10 cellular contexts compared by ENCODE assay signal in genomic region chr7:5824297-5824610, GRCh38. TPM values are rescaled to one million over a fixed set of nuclear protein-coding genes. Genes with fewer than 3 reads are reported as not detected.
DNase-seq lines count a peak whose midpoint lies in the region; ATAC-seq, FAIRE-seq and TF ChIP-seq lines count a peak whose summit lies in the region.
"Had no signal": no experiment of that assay in that cellular context is flagged by ENCODE, and none has a peak within 500 bp of the region (broad histone marks: within the 10 kb centered on the region; RNA-seq: fewer than 3 reads in every experiment).

No MANE protein-coding gene starts in this region.

- no peak overlapping the region for H3K4ac ChIP-seq in neuronal stem cell (ENCODE audit: low read length)

- H3K9me3 ChIP-seq in A549 (no peaks in the 10 kb centered on the region), neuronal stem cell (replicated peaks in 1 of 2; ENCODE audit: control insufficient read depth in 2 of 2, insufficient read depth in 1 of 2, low read depth in 1 of 2, low read length in 2 of 2) (no peaks in the 10 kb centered on the region)
- H3K9me3 ChIP-seq: MG63 had no signal

- no peak overlapping the region for H4K8ac ChIP-seq in neuronal stem cell (ENCODE audit: low read depth, low read length)

- no peak for TF ChIP-seq RAD21 in A549 (conservative IDR thresholded peaks at IDR 0.05 in 1 of 2, IDR thresholded peaks at IDR 0.05 in 1 of 2)

- no peak overlapping the region for H2BK12ac ChIP-seq in neuronal stem cell (ENCODE audit: low read length)

- ATAC-seq in A549 (peak in 1 of 2 experiments; percentile 4; a peak in 1 of 6 replicates), HG03280 (IDR thresholded peaks at IDR 0.05; ENCODE audit: unreplicated experiment) (no peak), HG02938 (IDR thresholded peaks at IDR 0.05; ENCODE audit: unreplicated experiment) (no peak)

- no peak overlapping the region; the same call in 2 of the 3 replicates for H3K4me3 ChIP-seq in A549
- H3K4me3 ChIP-seq in neuronal stem cell (ENCODE audit: low read length in 2 of 2), result no peak overlapping the region
- H3K4me3 ChIP-seq: MG63 had no signal

- DNase-seq in A549 (ENCODE audit: low read depth in 1 of 2, low spot score in 1 of 2) (no peak), T-helper 22 cell (ENCODE audit: low read depth) (peak; percentile 41), neuronal stem cell (ENCODE audit: low spot score) (no peak), KG1 (lab: John Stamatoyannopoulos, UW) (no peak), foreskin melanocyte (no peak)
- DNase-seq in activated naive CD4-positive, alpha-beta T cell treated with Interleukin-2 at 50 U/mL for 16 hours, result peak; percentile 58
- DNase-seq: MG63 had no signal

- peaks cover 1% of the 10 kb centered on the region for H3K79me1 ChIP-seq in neuronal stem cell (ENCODE audit: low read depth, low read length)

- no peak overlapping the region for H3K14ac ChIP-seq in neuronal stem cell (ENCODE audit: low read length)

- no peak overlapping the region for H3K9ac ChIP-seq in neuronal stem cell (ENCODE audit: low read depth, low read length, poor library complexity)

- H3K27ac ChIP-seq in A549 (no peak overlapping the region), neuronal stem cell (replicated peaks; ENCODE audit: low read length) (no peak overlapping the region)

- no peak for FAIRE-seq in A549 (lab: Jason Lieb, UNC)

- H2AK5ac ChIP-seq in neuronal stem cell (ENCODE audit: low read depth, low read length), result no peak overlapping the region

- TF ChIP-seq EP300 in A549 (IDR thresholded peaks at IDR 0.05), result no peak

- H2BK5ac ChIP-seq in neuronal stem cell (ENCODE audit: low read length), result no peak overlapping the region

- TF ChIP-seq POLR2A in A549 (IDR thresholded peaks at IDR 0.05; ENCODE audit: low read length), result no peak

- H2BK120ac ChIP-seq in neuronal stem cell (ENCODE audit: low read depth, low read length), result no peak overlapping the region

- H4K91ac ChIP-seq in neuronal stem cell (ENCODE audit: low read depth, low read length, poor library complexity), result no peak overlapping the region

- no peak overlapping the region for H3K23ac ChIP-seq in neuronal stem cell (ENCODE audit: low read depth, low read length, poor library complexity)

- no peak overlapping the region for H2BK15ac ChIP-seq in neuronal stem cell (ENCODE audit: low read length)

- TF ChIP-seq CTCF in A549 (IDR thresholded peaks at IDR 0.05), result no peak

- no peaks in the 10 kb centered on the region for H3K36me3 ChIP-seq in neuronal stem cell (replicated peaks in 1 of 2; ENCODE audit: control insufficient read depth in 2 of 2, insufficient read depth in 2 of 2, low read length in 2 of 2)
- H3K36me3 ChIP-seq: MG63 had no signal

- POLR2A ChIA-PET in A549 (lab: Yijun Ruan, JAX), result no interaction called here

- CTCF ChIA-PET in A549 (lab: Yijun Ruan, JAX), result no interaction called here

- no peak overlapping the region for H3K18ac ChIP-seq in neuronal stem cell (ENCODE audit: low read length)

- WGBS in A549 (ENCODE audit: missing lambda C conversion rate), result 85% methylated on average over 5 of the region's 5 CpGs
- WGBS in neuronal stem cell (ENCODE audit: extremely low coverage in 2 of 2, insufficient read length in 2 of 2, insufficient replicate concordance in 1 of 2), 2 donors, result no CpG with 5 or more reads among the region's 5 CpGs

- peak overlapping the region; percentile 89 for H3K4me2 ChIP-seq in A549
- no peak overlapping the region for H3K4me2 ChIP-seq in neuronal stem cell (ENCODE audit: insufficient read depth, low read length, poor library complexity, severe bottlenecking)

- H3K27me3 ChIP-seq in neuronal stem cell (ENCODE audit: control insufficient read depth in 3 of 3, insufficient read depth in 3 of 3, low read depth in 1 of 3, low read length in 3 of 3), result no peaks in the 10 kb centered on the region
- H3K27me3 ChIP-seq: MG63 had no signal

- peak overlapping the region; percentile 98 for H2AFZ ChIP-seq in neuronal stem cell (ENCODE audit: low read length)

- H3K4me1 ChIP-seq in A549 (peaks cover 4% of the 10 kb centered on the region; the same call in 1 of the 3 replicates), neuronal stem cell (ENCODE audit: control insufficient read depth in 2 of 2, insufficient read depth in 1 of 2, low read depth in 1 of 2, low read length in 2 of 2) (peaks cover 0 to 2% of the 10 kb centered on the region in 2 donors)

TF ChIP-seq in A549, 52 proteins besides CTCF, POLR2A, EP300 and RAD21 (continues in another document):
- TF ChIP-seq MAX (IDR thresholded peaks at IDR 0.05) (no peak), REST (IDR thresholded peaks at IDR 0.05) (no peak), NFE2L2 (conservative IDR thresholded peaks at IDR 0.05; ENCODE audit: low read length) (no peak), HOXA7 (CRISPR knock-in tag; IDR thresholded peaks at IDR 0.05) (no peak), JUNB (IDR thresholded peaks at IDR 0.05) (no peak), PHF8 (IDR thresholded peaks at IDR 0.05; ENCODE audit: borderline replicate concordance, low read depth) (no peak), SMC3 (IDR thresholded peaks at IDR 0.05) (no peak), RNF2 (IDR thresholded peaks at IDR 0.05; ENCODE audit: borderline replicate concordance, low read depth) (no peak), GATA3 (IDR thresholded peaks at IDR 0.05; ENCODE audit: borderline replicate concordance) (no peak), FOXS1 (CRISPR knock-in tag; IDR thresholded peaks at IDR 0.05) (no peak), HOXB5 (CRISPR knock-in tag; IDR thresholded peaks at IDR 0.05) (no peak), POLR2AphosphoS2 (conservative IDR thresholded peaks at IDR 0.05; ENCODE audit: low read length) (no peak), JUN (IDR thresholded peaks at IDR 0.05) (no peak), HOXB13 (CRISPR knock-in tag; IDR thresholded peaks at IDR 0.05; ENCODE audit: low read depth) (no peak), TFCP2L1 (CRISPR knock-in tag; IDR thresholded peaks at IDR 0.05) (no peak), SREBF2 (IDR thresholded peaks at IDR 0.05) (no peak), E2F6 (IDR thresholded peaks at IDR 0.05; ENCODE audit: borderline replicate concordance, low read depth) (no peak), ZC3H11A (IDR thresholded peaks at IDR 0.05) (no peak)

RNA-seq across cellular contexts. Expression of gene RNF216, which starts 42.8 kb away (rescaled TPM):
- polyA plus RNA-seq in A549 (2011; rRNA removed), result 32.3 and 32.8 TPM in 2 replicates
- 14.7 and 17.8 TPM in 2 replicates for polyA plus RNA-seq in A549 (2012; cell fraction: cytosol; rRNA removed)
- 30.8 and 34.8 TPM in 2 replicates for polyA plus RNA-seq in A549 (2012; cell fraction: nucleus; rRNA removed)
- polyA plus RNA-seq in A549 (2017; fragmentation: RNase III; extraction: RNeasy Plus Mini Kit Qiagen cat#74134 plus additional on column Dnase treatment), result 22.3 to 23.1 TPM (median 22.5 TPM) in 3 replicates
- 39.2 and 39.6 TPM in 2 replicates for polyA minus RNA-seq in A549 (2011; rRNA and poly(A)+ RNA removed)
- 22.3 TPM for polyA plus RNA-seq in neuronal stem cell (2013, experiment 1 of 2)
- polyA plus RNA-seq in neuronal stem cell (2013, experiment 2 of 2), result 22.5 TPM

RNA-seq across cellular contexts. Expression of gene OCM, which starts 56.3 kb away (rescaled TPM):
- not detected in 2 replicates for polyA plus RNA-seq in A549 (2011; rRNA removed)
- polyA plus RNA-seq in A549 (2012; cell fraction: cytosol; rRNA removed), result not detected in 2 replicates
- polyA plus RNA-seq in A549 (2012; cell fraction: nucleus; rRNA removed), result not detected in 2 replicates
- polyA plus RNA-seq in A549 (2017; fragmentation: RNase III; extraction: RNeasy Plus Mini Kit Qiagen cat#74134 plus additional on column Dnase treatment), result not detected in 3 replicates
- polyA minus RNA-seq in A549 (2011; rRNA and poly(A)+ RNA removed), result not detected in 2 replicates
- 0.22 TPM for polyA plus RNA-seq in neuronal stem cell (2013, experiment 1 of 2)
- 0.08 TPM for polyA plus RNA-seq in neuronal stem cell (2013, experiment 2 of 2)
- polyA plus RNA-seq: liver had no signal

Comparison
In these comparisons a context has a peak if more than half of its experiments do, and no peak if none do; other contexts are left out.
1. DNase-seq: peak in T-helper 22 cell (single experiment) and activated naive CD4-positive, alpha-beta T cell treated with Interleukin-2 at 50 U/mL for 16 hours (single experiment); none in A549 (0 of 2), neuronal stem cell (single experiment), KG1 (single experiment) and foreskin melanocyte (single experiment).